Comparison of ENCODE assay signal across 7 cellular contexts in genomic region chr12:116599285-116600122, GRCh38. TPM values are rescaled to one million over a fixed set of nuclear protein-coding genes. Genes with fewer than 3 reads are reported as not detected.
DNase-seq lines count a peak whose midpoint lies in the region; TF ChIP-seq lines count a peak whose summit lies in the region.

No MANE protein-coding gene starts in this region.

- H3K27me3 Mint-ChIP-seq in endothelial cell (ENCODE audit: unreplicated experiment) (peaks cover 3% of the 10 kb centered on the region), mesothelial cell of epicardium (ENCODE audit: low read depth) (no peaks in the 10 kb centered on the region)

- H3K36me3 Mint-ChIP-seq in endothelial cell (ENCODE audit: low read depth, unreplicated experiment) = no peaks in the 10 kb centered on the region
- H3K36me3 Mint-ChIP-seq in mesothelial cell of epicardium = no peaks in the 10 kb centered on the region

- POLR2A ChIA-PET in GM10248 (lab: Yijun Ruan, JAX) = no interaction called here

- no peak overlapping the region for H3K27ac Mint-ChIP-seq in endothelial cell (ENCODE audit: unreplicated experiment)
- peak overlapping the region; percentile 0 for H3K27ac Mint-ChIP-seq in mesothelial cell of epicardium

- H3K4me3 Mint-ChIP-seq in endothelial cell (ENCODE audit: unreplicated experiment) = no peak overlapping the region
- H3K4me3 Mint-ChIP-seq in mesothelial cell of epicardium = peak overlapping the region; percentile 55

- H3K9me3 Mint-ChIP-seq in endothelial cell (ENCODE audit: unreplicated experiment) (no peaks in the 10 kb centered on the region), mesothelial cell of epicardium (no peaks in the 10 kb centered on the region)

- DNase-seq in GM10248 (ENCODE audit: extremely low spot score) = peak; percentile 73
- DNase-seq in M059J (ENCODE audit: low read depth) = peak; percentile 64
- DNase-seq in activated CD8-positive, alpha-beta memory T cell treated with anti-CD3 and anti-CD28 coated beads, Interleukin-2, amount 50 U/mL, for 1 hour (ENCODE audit: extremely low read depth) = peak; percentile 5
- DNase-seq in endothelial cell (ENCODE audit: low spot score) = peak; percentile 83
- DNase-seq in mesothelial cell of epicardium (ENCODE audit: low spot score in 2 of 2, unreplicated experiment in 2 of 2) = peak; percentile 63 to 82
- peak; percentile 37 for DNase-seq in stimulated activated CD8-positive, alpha-beta memory T cell treated with anti-CD3 and anti-CD28 coated beads, Interleukin-15, amount 100 ng/mL, for 24 hours (ENCODE audit: low read depth)
- DNase-seq in GF-D8 (lab: John Stamatoyannopoulos, UW) = no peak

- TF ChIP-seq CTCF in GM10248 (IDR thresholded peaks at IDR 0.05; ENCODE audit: control extremely low read depth, extremely low read depth, low read depth, missing control alignments) (peak; percentile 69), endothelial cell (IDR thresholded peaks at IDR 0.05; ENCODE audit: unreplicated experiment) (peak; percentile 61), mesothelial cell of epicardium (IDR thresholded peaks at IDR 0.05; ENCODE audit: unreplicated experiment) (peak; percentile 60)

- H3K4me1 Mint-ChIP-seq in endothelial cell (ENCODE audit: unreplicated experiment) = peaks cover 29% of the 10 kb centered on the region
- H3K4me1 Mint-ChIP-seq in mesothelial cell of epicardium = peaks cover 41% of the 10 kb centered on the region

- CTCF ChIA-PET in GM10248 (lab: Yijun Ruan, JAX) = interaction anchor here (1.0 to 2.6 kb wide), 24 partner anchors 9 to 587 kb away, joined by 3 to 9 read pairs (median 4); partner anchors contain the start of gene MAP1LC3B2

RNA-seq across cellular contexts. Expression of gene MAP1LC3B2, which starts 40.3 kb away (rescaled TPM):
- total RNA-seq in M059J (2014; rRNA removed; shearing (Covaris generic)) = 0.67 TPM in 1 of 2 replicates, not detected in the other
- total RNA-seq in endothelial cell (ENCODE audit: unreplicated experiment) = not detected
- 4.5 to 7.1 TPM (median 5.4 TPM) in 3 replicates for total RNA-seq in mesothelial cell of epicardium
